20 cellular contexts compared by ENCODE assay signal in genomic region chr14:36452850-36453249, GRCh38.
A peak's percentile ranks its signal among the peaks of the same experiment; 100 is the strongest.
DNase-seq lines count a peak whose midpoint lies in the region; ATAC-seq, FAIRE-seq and TF ChIP-seq lines count a peak whose summit lies in the region.
"Had no signal": no experiment of that assay in that cellular context is flagged by ENCODE, and none has a peak within 500 bp of the region (broad histone marks: within the 10 kb centered on the region; RNA-seq: fewer than 3 reads in every experiment).

No MANE protein-coding gene starts in this region.

- no peaks in the 10 kb centered on the region for H3K4me1 ChIP-seq in K562 (replicated peaks in 1 of 2; ENCODE audit: control insufficient read depth in 2 of 2, insufficient read depth in 2 of 2, low read length in 2 of 2)
- H3K4me1 ChIP-seq in upper lobe of left lung: peaks cover 0 to 29% (median 0%) of the 10 kb centered on the region in 4 donors
- no peaks in the 10 kb centered on the region for H3K4me1 ChIP-seq in spleen
- H3K4me1 ChIP-seq: BLaER1 had no signal

- FAIRE-seq in K562 (lab: Jason Lieb, UNC): no peak
- FAIRE-seq: GM12892, H54 had no signal

- H3K4me3 ChIP-seq in K562 (no peak overlapping the region), upper lobe of left lung (no peak overlapping the region), spleen (no peak overlapping the region)
- H3K4me3 ChIP-seq: BLaER1 had no signal

- H3K9me3 ChIP-seq in K562 (replicated peaks; ENCODE audit: control insufficient read depth, insufficient read depth, low read depth, low read length): no peaks in the 10 kb centered on the region
- no peaks in the 10 kb centered on the region for H3K9me3 ChIP-seq in upper lobe of left lung
- H3K9me3 ChIP-seq in spleen: no peaks in the 10 kb centered on the region
- H3K9me3 ChIP-seq: BLaER1, SK-N-SH had no signal

- TF ChIP-seq POLR2A in K562 (conservative IDR thresholded peaks at IDR 0.05): no peak
- TF ChIP-seq POLR2A in upper lobe of left lung (IDR thresholded peaks at IDR 0.05): no peak
- no peak for TF ChIP-seq POLR2A in spleen (IDR thresholded peaks at IDR 0.05)

- TF ChIP-seq RAD21 in K562 (CRISPR knock-in tag; conservative IDR thresholded peaks at IDR 0.05 in 1 of 2, IDR thresholded peaks at IDR 0.05 in 1 of 2): no peak

- TF ChIP-seq EP300 in K562 (IDR thresholded peaks at IDR 0.05; ENCODE audit: low read length): no peak
- no peak for TF ChIP-seq EP300 in upper lobe of left lung (IDR thresholded peaks at IDR 0.05)

- POLR2A ChIA-PET in K562 (lab: Yijun Ruan, JAX): no interaction called here

- H3K9me3 Mint-ChIP-seq in activated CD4-positive, alpha-beta T cell treated with anti-CD3 and anti-CD28 coated beads, Interleukin-2, amount 10 ng/mL, durations not matched to agents 24 days and 14 days: no peaks in the 10 kb centered on the region
- H3K9me3 Mint-ChIP-seq: HFFc6, T-cell had no signal

- H3K9me1 ChIP-seq in K562 (ENCODE audit: control insufficient read depth, insufficient read depth, low read length): no peaks in the 10 kb centered on the region

- peak; percentile 29 for DNase-seq in activated CD4-positive, alpha-beta T cell treated with anti-CD3 and anti-CD28 coated beads, Interleukin-2, amount 10 ng/mL, durations not matched to agents 24 days and 14 days
- no peak for DNase-seq in activated CD4-positive, alpha-beta T cell treated with anti-CD3 and anti-CD28 coated beads for 48 hours
- DNase-seq in NCI-H187 treated with DMSO at 0.1 percent for 48 hours (lab: John Stamatoyannopoulos, UW): peak; percentile 93
- DNase-seq in K562 (ENCODE audit: extremely low read depth in 1 of 4, low spot score in 3 of 4): no peak
- DNase-seq in upper lobe of left lung: no peak
- no peak for DNase-seq in DMS 273 treated with DMSO at 0.1 percent for 48 hours (lab: John Stamatoyannopoulos, UW)
- DNase-seq in CD1c-positive myeloid dendritic cell (ENCODE audit: extremely low spot score): no peak
- no peak for DNase-seq in spleen
- DNase-seq: 8988T, HFFc6, NCI-H1436 treated with DMSO at 0.1 percent for 48 hours, NCI-H446 treated with DMSO at 0.1 percent for 48 hours, SK-N-SH, T-cell had no signal

- no peaks in the 10 kb centered on the region for H4K20me1 ChIP-seq in K562 (replicated peaks; ENCODE audit: control insufficient read depth, insufficient read depth, low read length)
- H4K20me1 ChIP-seq: BLaER1 had no signal

- H3K27me3 Mint-ChIP-seq in activated CD4-positive, alpha-beta T cell treated with anti-CD3 and anti-CD28 coated beads, Interleukin-2, amount 10 ng/mL, durations not matched to agents 24 days and 14 days: peaks cover 3% of the 10 kb centered on the region

- H3K9ac ChIP-seq in K562 (ENCODE audit: insufficient read depth in 1 of 2, low read depth in 2 of 2, low read length in 2 of 2): no peak overlapping the region
- H3K9ac ChIP-seq: BLaER1, SK-N-SH had no signal

- no peaks in the 10 kb centered on the region for H3K36me3 ChIP-seq in K562 (ENCODE audit: control insufficient read depth, insufficient read depth, low read length)
- H3K36me3 ChIP-seq in upper lobe of left lung: no peaks in the 10 kb centered on the region
- H3K36me3 ChIP-seq in spleen: no peaks in the 10 kb centered on the region
- H3K36me3 ChIP-seq: BLaER1 had no signal

- no peak for TF ChIP-seq CTCF in K562 (IDR thresholded peaks at IDR 0.05 in 2 of 3, conservative IDR thresholded peaks at IDR 0.05 in 1 of 3; ENCODE audit: insufficient read depth in 2 of 3, low read depth in 1 of 3, low read length in 3 of 3)
- no peak for TF ChIP-seq CTCF in upper lobe of left lung (IDR thresholded peaks at IDR 0.05)
- no peak for TF ChIP-seq CTCF in spleen (IDR thresholded peaks at IDR 0.05 in 8 of 11, conservative IDR thresholded peaks at IDR 0.05 in 3 of 11)

- no peaks in the 10 kb centered on the region for H3K79me2 ChIP-seq in K562 (ENCODE audit: control insufficient read depth, insufficient read depth, low read length)

- in situ Hi-C loops in K562 (cut with MboI): no loop called here

- no peaks in the 10 kb centered on the region for H3K36me3 Mint-ChIP-seq in activated CD4-positive, alpha-beta T cell treated with anti-CD3 and anti-CD28 coated beads, Interleukin-2, amount 10 ng/mL, durations not matched to agents 24 days and 14 days (ENCODE audit: low read depth)
- H3K36me3 Mint-ChIP-seq: IgD-negative memory B cell, T-cell had no signal

- intact Hi-C loops in activated CD4-positive, alpha-beta T cell treated with anti-CD3 and anti-CD28 coated beads, Interleukin-2, amount 10 ng/mL, durations not matched to agents 24 days and 14 days (cut with micrococcal nuclease): no loop called here
- intact Hi-C loops in K562 (cut with micrococcal nuclease) (no loop called here), spleen (cut with DNase I; ENCODE audit: low total_unique reads) (no loop called here)

- no peak overlapping the region for H3K27ac ChIP-seq in K562 (ENCODE audit: extremely low read depth, low read depth, low read length)
- peak overlapping the region; percentile 45 to 86 (median 70) for H3K27ac ChIP-seq in upper lobe of left lung
- no peak overlapping the region for H3K27ac ChIP-seq in spleen
- H3K27ac ChIP-seq: BLaER1 had no signal

- H3K4me2 ChIP-seq in K562 (ENCODE audit: insufficient read depth, low read length): no peak overlapping the region
- H3K4me2 ChIP-seq: BLaER1, SK-N-SH had no signal

- H3K27ac Mint-ChIP-seq in activated CD4-positive, alpha-beta T cell treated with anti-CD3 and anti-CD28 coated beads, Interleukin-2, amount 10 ng/mL, durations not matched to agents 24 days and 14 days: no peak overlapping the region
- H3K27ac Mint-ChIP-seq: HFFc6, IgD-negative memory B cell, T-cell had no signal

- H3K27me3 ChIP-seq in K562 (ENCODE audit: control insufficient read depth in 2 of 2, insufficient read depth in 2 of 2, low read length in 2 of 2): no peaks in the 10 kb centered on the region; a peak in 1 of 5 replicates
- H3K27me3 ChIP-seq in upper lobe of left lung: no peaks in the 10 kb centered on the region
- H3K27me3 ChIP-seq in spleen (replicated peaks in 1 of 7): no peaks in the 10 kb centered on the region
- H3K27me3 ChIP-seq: BLaER1 had no signal

- no peak overlapping the region for H2AFZ ChIP-seq in K562 (ENCODE audit: low read depth, low read length)

- H3K4me3 Mint-ChIP-seq in activated CD4-positive, alpha-beta T cell treated with anti-CD3 and anti-CD28 coated beads, Interleukin-2, amount 10 ng/mL, durations not matched to agents 24 days and 14 days: no peak overlapping the region
- H3K4me3 Mint-ChIP-seq: HFFc6, IgD-negative memory B cell, T-cell had no signal

- CTCF ChIA-PET in K562 (lab: Yijun Ruan, JAX; ENCODE audit: low intra/inter-chr PET ratio): no interaction called here

- no peaks in the 10 kb centered on the region for H3K4me1 Mint-ChIP-seq in activated CD4-positive, alpha-beta T cell treated with anti-CD3 and anti-CD28 coated beads, Interleukin-2, amount 10 ng/mL, durations not matched to agents 24 days and 14 days
- H3K4me1 Mint-ChIP-seq: T-cell had no signal

- 2% methylated on average over 7 of the region's 7 CpGs for WGBS in K562 (ENCODE audit: insufficient coverage, low coverage, missing lambda C conversion rate)
- 66 to 68% methylated on average over 7 of the region's 7 CpGs for WGBS in upper lobe of left lung, 2 donors
- 55 to 68% (median 58%) methylated on average over 7 of the region's 7 CpGs for WGBS in spleen, 5 donors

- no peak for ATAC-seq in K562
- ATAC-seq in upper lobe of left lung (ENCODE audit: low FRiP score in 2 of 2): no peak
- ATAC-seq: Panc1, Right ventricle myocardium inferior, T-cell had no signal

- no TSS peak for BruUV-seq in K562 (replicated peaks; lab: Mats Ljungman, UMichigan)

TF ChIP-seq in K562, 482 proteins besides CTCF, POLR2A, EP300 and RAD21:
- no peak for TF ChIP-seq ZNF584 (CRISPR knock-in tag; IDR thresholded peaks at IDR 0.05; ENCODE audit: low read depth)
- TF ChIP-seq MLLT1 (IDR thresholded peaks at IDR 0.05): no peak
- no peak for TF ChIP-seq ASH1L (IDR thresholded peaks at IDR 0.05; ENCODE audit: borderline replicate concordance, low read depth, partially characterized antibody)
- no peak for TF ChIP-seq SUPT5H (IDR thresholded peaks at IDR 0.05)
- no peak for TF ChIP-seq ZNF263 (CRISPR knock-in tag; IDR thresholded peaks at IDR 0.05; ENCODE audit: borderline replicate concordance)
- no peak for TF ChIP-seq MTF1 (CRISPR knock-in tag; IDR thresholded peaks at IDR 0.05; ENCODE audit: borderline replicate concordance)
- TF ChIP-seq MAFG (tag; conservative IDR thresholded peaks at IDR 0.05): 0 out of 2 replicates have a peak, but pooled peaks have one; percentile 13
- 0 out of 2 replicates have a peak, but pooled peaks have one; percentile 8 for TF ChIP-seq ZNF316 (IDR thresholded peaks at IDR 0.05)
- TF ChIP-seq CHCHD3 (CRISPR knock-in tag; IDR thresholded peaks at IDR 0.05): no peak
- TF ChIP-seq KDM4B (IDR thresholded peaks at IDR 0.05; ENCODE audit: borderline replicate concordance in 2 of 2, low read depth in 1 of 2): no peak
- TF ChIP-seq SMARCA4 (IDR thresholded peaks at IDR 0.05): no peak
- no peak for TF ChIP-seq ZZZ3 (IDR thresholded peaks at IDR 0.05)

Comparison
In these comparisons a context has a peak if more than half of its experiments do, and no peak if none do; other contexts are left out.
1. DNase-seq: peak in activated CD4-positive, alpha-beta T cell treated with anti-CD3 and anti-CD28 coated beads, Interleukin-2, amount 10 ng/mL, durations not matched to agents 24 days and 14 days (single experiment) and NCI-H187 treated with DMSO at 0.1 percent for 48 hours (single experiment); none in activated CD4-positive, alpha-beta T cell treated with anti-CD3 and anti-CD28 coated beads for 48 hours (single experiment), K562 (0 of 4), upper lobe of left lung (0 of 2), DMS 273 treated with DMSO at 0.1 percent for 48 hours (single experiment), CD1c-positive myeloid dendritic cell (single experiment) and spleen (single experiment).
2. H3K27ac ChIP-seq: peak in upper lobe of left lung (4 of 4); none in K562 (single experiment) and spleen (0 of 8).